ENCODE assay signal across 8 cellular contexts in the genomic region with DNA sequence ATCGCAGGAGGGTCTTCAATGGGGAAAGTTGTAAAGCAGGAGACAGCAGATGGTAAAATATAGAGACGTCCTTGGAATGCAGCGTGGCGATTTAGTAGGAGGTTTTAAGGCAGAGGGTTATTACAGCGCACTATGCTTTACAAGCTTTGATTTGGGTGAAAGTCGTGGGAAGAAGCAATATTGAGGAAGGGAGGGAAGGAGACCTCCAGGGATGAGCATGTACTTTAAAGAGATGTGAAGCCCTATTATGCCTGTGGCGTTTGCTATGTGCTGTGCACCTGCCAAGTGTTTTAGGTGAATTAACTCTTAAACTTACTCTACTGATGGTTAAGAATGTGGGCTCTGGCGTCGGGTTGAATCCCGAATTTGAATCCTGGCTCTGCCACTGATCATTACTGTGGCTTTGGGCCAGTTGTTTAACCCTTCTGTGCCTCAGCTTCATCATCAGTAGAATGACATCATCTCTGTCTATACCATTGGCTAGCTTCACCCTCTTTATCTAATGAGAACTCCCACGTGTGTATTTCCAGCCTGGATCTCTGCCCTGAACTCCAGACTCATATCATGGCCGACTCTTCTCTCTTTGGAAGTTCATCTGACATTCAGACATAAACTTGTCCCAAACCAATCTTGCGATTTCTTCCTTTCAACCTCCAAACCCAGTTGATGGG. TPM values are rescaled to one million over a fixed set of nuclear protein-coding genes. Genes with fewer than 3 reads are reported as not detected.
DNase-seq lines count a peak whose midpoint lies in the region; ATAC-seq, FAIRE-seq and TF ChIP-seq lines count a peak whose summit lies in the region.

No MANE protein-coding gene starts in this region.

- peaks cover 2% of the 10 kb centered on the region for H3K4me1 ChIP-seq in RWPE2 (ENCODE audit: insufficient read depth, poor library complexity, severe bottlenecking)

- no peak for TF ChIP-seq POLR2A in GM12892 (IDR thresholded peaks at IDR 0.05; ENCODE audit: low read depth, low read length)

- peak; percentile 40 for FAIRE-seq in GM12892 (lab: Jason Lieb, UNC)

- ATAC-seq in RWPE2 (ENCODE audit: low read depth) (no peak), GM18861 (IDR thresholded peaks at IDR 0.05; ENCODE audit: unreplicated experiment) (no peak)

- H3K4me3 ChIP-seq in RWPE2 (ENCODE audit: severe bottlenecking) (peak overlapping the region; percentile 72), skin epidermis (peak overlapping the region; percentile 55 to 80 (median 70))

- intact Hi-C loops in head of caudate nucleus (cut with DNase I): no loop called here

- H3K27ac ChIP-seq in RWPE2 (ENCODE audit: poor library complexity, severe bottlenecking): no peak overlapping the region
- H3K27ac ChIP-seq in skin epidermis: peak overlapping the region; percentile 39 to 92 (median 85)

- in situ Hi-C loops in ACHN (cut with HindIII; ENCODE audit: low pct_ligation_motif_present, low pct_unique_long_range_greater_than_20kb, low sequenced_read_pairs): no loop called here

- no peak for TF ChIP-seq CTCF in RWPE2 (IDR thresholded peaks at IDR 0.05; ENCODE audit: poor library complexity, severe bottlenecking)

- no peaks in the 10 kb centered on the region for H3K36me3 ChIP-seq in RWPE2 (ENCODE audit: low read depth)

- no peaks in the 10 kb centered on the region for H3K27me3 ChIP-seq in RWPE2 (ENCODE audit: insufficient read depth, poor library complexity, severe bottlenecking)

- no peaks in the 10 kb centered on the region for H3K9me3 ChIP-seq in RWPE2 (ENCODE audit: severe bottlenecking)

- no peak for DNase-seq in GM12892 (ENCODE audit: insufficient read length)
- no peak for DNase-seq in RWPE2 (ENCODE audit: low spot score)
- DNase-seq in glomerular visceral epithelial cell (ENCODE audit: extremely low spot score): peak; percentile 27
- DNase-seq in activated T-cell treated with anti-CD3 and anti-CD28 coated beads for 4 hours: no peak
- DNase-seq in ACHN: no peak
- no peak for DNase-seq in head of caudate nucleus

RNA-seq across cellular contexts. Expression of gene CCDC61, which starts 0.6 kb away (rescaled TPM):
- polyA plus RNA-seq in GM12892 (2012; ENCODE audit: missing spikeins): 10.5 TPM

RNA-seq across cellular contexts. Expression of gene NOVA2, which starts 22.2 kb away (rescaled TPM):
- polyA plus RNA-seq in GM12892 (2012; ENCODE audit: missing spikeins): not detected

RNA-seq across cellular contexts. Expression of gene PGLYRP1, which starts 27.0 kb away (rescaled TPM):
- polyA plus RNA-seq in GM12892 (2012; ENCODE audit: missing spikeins): not detected

RNA-seq across cellular contexts. Expression of gene IGFL4, which starts 45.0 kb away (rescaled TPM):
- not detected for polyA plus RNA-seq in GM12892 (2012; ENCODE audit: missing spikeins)
